ENCODE assay signal across 1 cellular context in genomic region chr4:14835708-14836107, GRCh38.
TF ChIP-seq lines count a peak whose summit lies in the region.

No MANE protein-coding gene starts in this region.

TF ChIP-seq in HepG2, 621 proteins besides CTCF, POLR2A, EP300 and RAD21 (continued from another document):
- TF ChIP-seq LRRFIP1 (CRISPR knock-in tag; conservative IDR thresholded peaks at IDR 0.05) = no peak
